Comparison of ENCODE assay signal across 3 cellular contexts in genomic region chrX:1841746-1842145, GRCh38.
"Had no signal": no experiment of that assay in that cellular context is flagged by ENCODE, and none has a peak within 500 bp of the region (broad histone marks: within the 10 kb centered on the region; RNA-seq: fewer than 3 reads in every experiment).

No MANE protein-coding gene starts in this region.

- DNase-seq: GDM1, GF-D8 had no signal

- ATAC-seq: GM12878 had no signal
